In the genomic region with DNA sequence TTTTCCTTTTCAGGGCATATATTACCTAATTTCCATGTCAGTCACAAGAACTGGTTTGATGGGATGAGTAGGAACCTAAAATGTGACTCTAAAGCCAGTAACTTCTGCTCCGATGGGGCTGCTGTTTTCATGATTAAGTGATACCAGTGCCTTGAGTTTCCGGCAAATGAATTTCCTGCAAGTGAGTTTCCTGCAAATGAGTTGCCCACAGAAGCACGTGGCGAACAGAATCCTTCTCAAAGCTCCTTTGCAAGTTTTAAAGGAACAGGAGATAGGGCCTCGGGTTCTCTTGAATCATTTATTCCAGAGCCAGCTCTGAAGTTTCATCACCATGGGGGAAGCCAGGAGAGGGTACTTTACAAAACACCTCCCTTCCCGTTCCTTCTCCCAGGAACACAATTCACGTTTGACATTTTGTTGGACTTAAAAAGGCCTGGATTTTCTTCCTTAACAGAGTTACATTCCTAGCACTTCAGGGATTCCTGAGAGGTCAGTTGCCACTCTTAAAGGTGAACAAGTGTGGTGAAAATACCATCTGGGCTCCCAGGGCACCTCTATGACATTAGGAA, we compare ENCODE assay signal across 9 cellular contexts. TPM values are rescaled to one million over a fixed set of nuclear protein-coding genes. Genes with fewer than 3 reads are reported as not detected.
DNase-seq lines count a peak whose midpoint lies in the region; TF ChIP-seq lines count a peak whose summit lies in the region.
"Had no signal": no experiment of that assay in that cellular context is flagged by ENCODE, and none has a peak within 500 bp of the region (broad histone marks: within the 10 kb centered on the region; RNA-seq: fewer than 3 reads in every experiment).

No MANE protein-coding gene starts in this region.

- H3K36me3 ChIP-seq in parathyroid adenoma (ENCODE audit: control insufficient read depth, insufficient read depth, low read length), result no peaks in the 10 kb centered on the region
- H3K36me3 ChIP-seq: SJCRH30 had no signal

- H3K27ac ChIP-seq in parathyroid adenoma, result peak overlapping the region; percentile 52
- H3K27ac ChIP-seq: SJCRH30 had no signal

- no peak overlapping the region for H3K9ac ChIP-seq in parathyroid adenoma

- peak overlapping the region; percentile 77 for H3K4me3 Mint-ChIP-seq in T-helper 1 cell treated with Interleukin-12 subunit alpha and Interleukin-12 subunit beta and Interleukin-4 antibody, amounts not matched to agents 30 μg/mL and 1 μg/mL, for 36 hours
- H3K4me3 Mint-ChIP-seq in endothelial cell (ENCODE audit: unreplicated experiment), result no peak overlapping the region

- DNase-seq in Daoy (ENCODE audit: low read depth), result peak; percentile 38
- peak; percentile 18 for DNase-seq in endothelial cell (ENCODE audit: low spot score)
- DNase-seq in hepatic stellate cell (ENCODE audit: low spot score), result no peak
- no peak for DNase-seq in occipital lobe (lab: John Stamatoyannopoulos, UW)
- DNase-seq in DMS79 (lab: John Stamatoyannopoulos, UW), result no peak
- DNase-seq in germinal center (ENCODE audit: low spot score), result no peak

- H3K36me3 Mint-ChIP-seq in T-helper 1 cell treated with Interleukin-12 subunit alpha and Interleukin-12 subunit beta and Interleukin-4 antibody, amounts not matched to agents 30 μg/mL and 1 μg/mL, for 36 hours (ENCODE audit: low read depth), result peaks cover 13% of the 10 kb centered on the region
- H3K36me3 Mint-ChIP-seq in endothelial cell (ENCODE audit: low read depth, unreplicated experiment), result peaks cover 9% of the 10 kb centered on the region

- no peaks in the 10 kb centered on the region for H3K9me3 ChIP-seq in parathyroid adenoma (ENCODE audit: control insufficient read depth, low read length)
- H3K9me3 ChIP-seq: SJCRH30 had no signal

- peaks cover 23% of the 10 kb centered on the region for H3K79me2 ChIP-seq in parathyroid adenoma

- H3K9me3 Mint-ChIP-seq in T-helper 1 cell treated with Interleukin-12 subunit alpha and Interleukin-12 subunit beta and Interleukin-4 antibody, amounts not matched to agents 30 μg/mL and 1 μg/mL, for 36 hours, result no peaks in the 10 kb centered on the region
- H3K9me3 Mint-ChIP-seq in endothelial cell (ENCODE audit: unreplicated experiment), result no peaks in the 10 kb centered on the region

- H3K27me3 Mint-ChIP-seq in T-helper 1 cell treated with Interleukin-12 subunit alpha and Interleukin-12 subunit beta and Interleukin-4 antibody, amounts not matched to agents 30 μg/mL and 1 μg/mL, for 36 hours (ENCODE audit: low read depth), result no peaks in the 10 kb centered on the region
- H3K27me3 Mint-ChIP-seq in endothelial cell (ENCODE audit: unreplicated experiment), result no peaks in the 10 kb centered on the region

- peak overlapping the region; percentile 25 for H3K4me2 ChIP-seq in parathyroid adenoma (ENCODE audit: low read length)

- TF ChIP-seq CTCF in endothelial cell (IDR thresholded peaks at IDR 0.05; ENCODE audit: unreplicated experiment), result no peak
- no peak for TF ChIP-seq CTCF in parathyroid adenoma (IDR thresholded peaks at IDR 0.05)

- H3K27me3 ChIP-seq in parathyroid adenoma (ENCODE audit: control insufficient read depth, insufficient read depth, low read length), result no peaks in the 10 kb centered on the region
- H3K27me3 ChIP-seq: SJCRH30 had no signal

- peak overlapping the region; percentile 88 for H2AFZ ChIP-seq in parathyroid adenoma

- H3K4me3 ChIP-seq in parathyroid adenoma (ENCODE audit: low read depth, low read length), result no peak overlapping the region
- H3K4me3 ChIP-seq: SJCRH30 had no signal

- peaks cover 50% of the 10 kb centered on the region for H3K4me1 Mint-ChIP-seq in T-helper 1 cell treated with Interleukin-12 subunit alpha and Interleukin-12 subunit beta and Interleukin-4 antibody, amounts not matched to agents 30 μg/mL and 1 μg/mL, for 36 hours (ENCODE audit: low read depth)
- H3K4me1 Mint-ChIP-seq in endothelial cell (ENCODE audit: unreplicated experiment), result peaks cover 28% of the 10 kb centered on the region

- peak overlapping the region; percentile 96 for H3K27ac Mint-ChIP-seq in T-helper 1 cell treated with Interleukin-12 subunit alpha and Interleukin-12 subunit beta and Interleukin-4 antibody, amounts not matched to agents 30 μg/mL and 1 μg/mL, for 36 hours
- H3K27ac Mint-ChIP-seq in endothelial cell (ENCODE audit: unreplicated experiment), result peak overlapping the region; percentile 87

- peaks cover 14% of the 10 kb centered on the region for H3K4me1 ChIP-seq in parathyroid adenoma
- H3K4me1 ChIP-seq: SJCRH30 had no signal

RNA-seq across cellular contexts. Expression of gene PPTC7, which starts 2.2 kb away (rescaled TPM):
- total RNA-seq in Daoy (2014; rRNA removed; shearing (Covaris generic)), result 4.4 and 8.8 TPM in 2 replicates
- total RNA-seq in endothelial cell (ENCODE audit: unreplicated experiment) (13.7 TPM), occipital lobe (10.3 TPM)

RNA-seq across cellular contexts. Expression of gene TCTN1, which starts 28.6 kb away (rescaled TPM):
- 8.8 and 23.0 TPM in 2 replicates for total RNA-seq in Daoy (2014; rRNA removed; shearing (Covaris generic))
- 24.4 TPM for total RNA-seq in endothelial cell (ENCODE audit: unreplicated experiment)
- 38.1 TPM for total RNA-seq in occipital lobe

Comparison
In these comparisons a context has a peak if more than half of its experiments do, and no peak if none do; other contexts are left out.
1. DNase-seq: peak in Daoy (single experiment) and endothelial cell (single experiment); none in hepatic stellate cell (single experiment), occipital lobe (single experiment), DMS79 (single experiment) and germinal center (single experiment).